ENCODE assay signal across 8 cellular contexts in the genomic region with DNA sequence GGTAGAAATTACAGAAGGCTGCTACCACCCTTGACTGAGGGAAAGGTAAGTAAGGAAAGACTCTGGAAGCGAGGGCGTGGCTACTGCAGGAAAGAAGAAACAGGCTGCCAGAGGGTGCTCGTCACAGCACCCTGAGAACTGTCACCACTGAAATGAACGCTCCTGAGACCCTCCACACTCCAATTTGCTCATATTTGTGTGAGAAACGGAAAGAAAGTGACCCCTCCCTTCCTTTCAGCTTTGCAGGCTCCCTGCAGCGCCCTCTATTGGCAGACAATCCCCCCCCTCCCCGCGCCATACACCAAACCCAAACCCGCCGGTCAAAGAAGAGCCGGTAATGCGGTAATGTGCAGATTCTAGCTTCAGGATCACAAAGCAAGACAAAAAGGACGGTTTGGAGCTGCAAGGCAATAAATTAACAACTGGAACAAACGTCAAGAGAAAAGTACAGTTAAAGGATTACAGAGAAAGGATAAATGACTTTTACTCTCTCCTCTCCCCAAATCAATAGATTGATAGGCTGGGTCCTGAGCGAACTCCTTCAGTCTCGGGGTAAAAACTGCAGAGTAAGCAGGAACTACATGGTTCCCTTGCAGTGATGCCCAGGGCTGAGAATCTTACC. TPM values are rescaled to one million over a fixed set of nuclear protein-coding genes. Genes with fewer than 3 reads are reported as not detected.
DNase-seq lines count a peak whose midpoint lies in the region; ATAC-seq and TF ChIP-seq lines count a peak whose summit lies in the region.

No MANE protein-coding gene starts in this region.

- peaks cover 35% of the 10 kb centered on the region for H3K27me3 Mint-ChIP-seq in activated CD4-positive, alpha-beta T cell treated with anti-CD3 and anti-CD28 coated beads, Interleukin-2, amount 10 ng/mL, durations not matched to agents 7 days and 5 days

- no peak overlapping the region for H3K27ac ChIP-seq in ACC112 (ENCODE audit: low read depth, low read length)
- no peak overlapping the region for H3K27ac ChIP-seq in neural cell (ENCODE audit: low read length)
- H3K27ac ChIP-seq in aorta (ENCODE audit: low read depth in 1 of 2, low read length in 2 of 2) = no peak overlapping the region

- TF ChIP-seq RAD21 in neural cell (conservative IDR thresholded peaks at IDR 0.05) = no peak

- H3K27me3 ChIP-seq in ACC112 (ENCODE audit: insufficient read depth, low read length) (no peaks in the 10 kb centered on the region), neural cell (ENCODE audit: insufficient read depth, low read depth, low read length) (no peaks in the 10 kb centered on the region), aorta (ENCODE audit: control insufficient read depth in 1 of 2, insufficient read depth in 2 of 2, low read length in 1 of 2) (no peaks in the 10 kb centered on the region)

- ATAC-seq in aorta (ENCODE audit: low FRiP score) = peak; percentile 63
- no peak for ATAC-seq in GM19467 (IDR thresholded peaks at IDR 0.05; ENCODE audit: unreplicated experiment)

- no peak overlapping the region for H3K27ac Mint-ChIP-seq in activated CD4-positive, alpha-beta T cell treated with anti-CD3 and anti-CD28 coated beads, Interleukin-2, amount 10 ng/mL, durations not matched to agents 7 days and 5 days

- H2AFZ ChIP-seq in ACC112 (ENCODE audit: low read length, unreplicated experiment) (peak overlapping the region; percentile 1), neural cell (ENCODE audit: low read depth, low read length) (no peak overlapping the region)

- H3K4me3 ChIP-seq in ACC112 (ENCODE audit: low read depth, low read length) (peak overlapping the region; percentile 42), fibroblast of the aortic adventitia (ENCODE audit: low read depth, low read length) (no peak overlapping the region), neural cell (ENCODE audit: low read length) (no peak overlapping the region), aorta (ENCODE audit: low read length in 2 of 2) (no peak overlapping the region)

- TF ChIP-seq EP300 in neural cell (conservative IDR thresholded peaks at IDR 0.05; ENCODE audit: poor library complexity, severe bottlenecking) = no peak

- CTCF ChIA-PET in activated CD4-positive, alpha-beta T cell treated with anti-CD3 and anti-CD28 coated beads, Interleukin-2, amount 10 ng/mL, durations not matched to agents 7 days and 5 days (lab: Charles Lee) = interaction anchor here (1.0 kb wide), 1 partner anchor 342 kb away, joined by 4 read pairs; no protein-coding TSS in a partner anchor

- intact Hi-C loops in aorta (cut with DNase I) = no loop called here

- H3K4me2 ChIP-seq in neural cell (ENCODE audit: low read length) = no peak overlapping the region

- H3K36me3 ChIP-seq in ACC112 (ENCODE audit: insufficient read depth, low read length) (no peaks in the 10 kb centered on the region), neural cell (ENCODE audit: insufficient read depth, low read length) (no peaks in the 10 kb centered on the region), aorta (ENCODE audit: control insufficient read depth in 1 of 2, insufficient read depth in 2 of 2, low read length in 1 of 2) (no peaks in the 10 kb centered on the region)

- 10 to 11% methylated on average over 16 of the region's 16 CpGs for WGBS in aorta, 2 donors

- no peak overlapping the region for H3K9ac ChIP-seq in neural cell (ENCODE audit: low read length)

- H3K9me3 Mint-ChIP-seq in activated CD4-positive, alpha-beta T cell treated with anti-CD3 and anti-CD28 coated beads, Interleukin-2, amount 10 ng/mL, durations not matched to agents 7 days and 5 days = no peaks in the 10 kb centered on the region

- H4K20me1 ChIP-seq in neural cell (ENCODE audit: insufficient read depth) = no peaks in the 10 kb centered on the region

- H3F3A ChIP-seq in neural cell (ENCODE audit: insufficient read depth, low read length, poor library complexity, severe bottlenecking) = no peaks in the 10 kb centered on the region

- H3K4me1 ChIP-seq in ACC112 (ENCODE audit: control insufficient read depth, insufficient read depth, low read length, unreplicated experiment) = peaks cover 6% of the 10 kb centered on the region
- no peaks in the 10 kb centered on the region for H3K4me1 ChIP-seq in aorta (ENCODE audit: control insufficient read depth in 1 of 2, insufficient read depth in 2 of 2, low read length in 2 of 2)

- H3K9me3 ChIP-seq in neural cell (ENCODE audit: low read length) (no peaks in the 10 kb centered on the region), aorta (ENCODE audit: control insufficient read depth, low read length) (no peaks in the 10 kb centered on the region)

- H3K4me1 Mint-ChIP-seq in activated CD4-positive, alpha-beta T cell treated with anti-CD3 and anti-CD28 coated beads, Interleukin-2, amount 10 ng/mL, durations not matched to agents 7 days and 5 days = peaks cover 16% of the 10 kb centered on the region

- POLR2A ChIA-PET in activated CD4-positive, alpha-beta T cell treated with anti-CD3 and anti-CD28 coated beads, Interleukin-2, amount 10 ng/mL, durations not matched to agents 7 days and 5 days (lab: Charles Lee) = no interaction called here

- no peaks in the 10 kb centered on the region for H3K9me2 ChIP-seq in neural cell (ENCODE audit: insufficient read depth, low read length)

- DNase-seq in GM20000 (ENCODE audit: low spot score) (peak; percentile 52), fibroblast of the aortic adventitia (ENCODE audit: low read depth) (peak; percentile 23), aorta (no peak), NCI-H2081 treated with DMSO at 0.1 percent for 48 hours (lab: John Stamatoyannopoulos, UW) (no peak)
- DNase-seq in activated CD4-positive, alpha-beta T cell treated with anti-CD3 and anti-CD28 coated beads, Interleukin-2, amount 10 ng/mL, durations not matched to agents 7 days and 5 days = peak; percentile 48

- peak; percentile 53 for TF ChIP-seq CTCF in GM20000 (IDR thresholded peaks at IDR 0.05; ENCODE audit: extremely low read depth, missing control alignments)
- peak; percentile 66 for TF ChIP-seq CTCF in fibroblast of the aortic adventitia (IDR thresholded peaks at IDR 0.05; ENCODE audit: insufficient read depth, low read length)
- peak; percentile 53 for TF ChIP-seq CTCF in neural cell (IDR thresholded peaks at IDR 0.05; ENCODE audit: poor library complexity, severe bottlenecking)

- no peaks in the 10 kb centered on the region for H3K79me2 ChIP-seq in ACC112 (ENCODE audit: control insufficient read depth, insufficient read depth, low read length, unreplicated experiment)
- no peaks in the 10 kb centered on the region for H3K79me2 ChIP-seq in neural cell (replicated peaks; ENCODE audit: insufficient read depth, low read length)

- H3K36me3 Mint-ChIP-seq in activated CD4-positive, alpha-beta T cell treated with anti-CD3 and anti-CD28 coated beads, Interleukin-2, amount 10 ng/mL, durations not matched to agents 7 days and 5 days (ENCODE audit: low read depth) = no peaks in the 10 kb centered on the region

- no peak overlapping the region for H3K4me3 Mint-ChIP-seq in activated CD4-positive, alpha-beta T cell treated with anti-CD3 and anti-CD28 coated beads, Interleukin-2, amount 10 ng/mL, durations not matched to agents 7 days and 5 days

TF ChIP-seq in neural cell, 6 proteins besides CTCF, POLR2A, EP300 and RAD21:
- TF ChIP-seq TAF1 (IDR thresholded peaks at IDR 0.05; ENCODE audit: low read depth) (no peak), SMC3 (conservative IDR thresholded peaks at IDR 0.05; ENCODE audit: poor library complexity) (no peak), MXI1 (conservative IDR thresholded peaks at IDR 0.05; ENCODE audit: poor library complexity, severe bottlenecking) (no peak), POLR2AphosphoS5 (IDR thresholded peaks at IDR 0.05) (no peak), EZH2 (IDR thresholded peaks at IDR 0.05; ENCODE audit: borderline replicate concordance, insufficient read depth, low read length, poor library complexity, severe bottlenecking) (no peak)
- TF ChIP-seq, protein P1, sequence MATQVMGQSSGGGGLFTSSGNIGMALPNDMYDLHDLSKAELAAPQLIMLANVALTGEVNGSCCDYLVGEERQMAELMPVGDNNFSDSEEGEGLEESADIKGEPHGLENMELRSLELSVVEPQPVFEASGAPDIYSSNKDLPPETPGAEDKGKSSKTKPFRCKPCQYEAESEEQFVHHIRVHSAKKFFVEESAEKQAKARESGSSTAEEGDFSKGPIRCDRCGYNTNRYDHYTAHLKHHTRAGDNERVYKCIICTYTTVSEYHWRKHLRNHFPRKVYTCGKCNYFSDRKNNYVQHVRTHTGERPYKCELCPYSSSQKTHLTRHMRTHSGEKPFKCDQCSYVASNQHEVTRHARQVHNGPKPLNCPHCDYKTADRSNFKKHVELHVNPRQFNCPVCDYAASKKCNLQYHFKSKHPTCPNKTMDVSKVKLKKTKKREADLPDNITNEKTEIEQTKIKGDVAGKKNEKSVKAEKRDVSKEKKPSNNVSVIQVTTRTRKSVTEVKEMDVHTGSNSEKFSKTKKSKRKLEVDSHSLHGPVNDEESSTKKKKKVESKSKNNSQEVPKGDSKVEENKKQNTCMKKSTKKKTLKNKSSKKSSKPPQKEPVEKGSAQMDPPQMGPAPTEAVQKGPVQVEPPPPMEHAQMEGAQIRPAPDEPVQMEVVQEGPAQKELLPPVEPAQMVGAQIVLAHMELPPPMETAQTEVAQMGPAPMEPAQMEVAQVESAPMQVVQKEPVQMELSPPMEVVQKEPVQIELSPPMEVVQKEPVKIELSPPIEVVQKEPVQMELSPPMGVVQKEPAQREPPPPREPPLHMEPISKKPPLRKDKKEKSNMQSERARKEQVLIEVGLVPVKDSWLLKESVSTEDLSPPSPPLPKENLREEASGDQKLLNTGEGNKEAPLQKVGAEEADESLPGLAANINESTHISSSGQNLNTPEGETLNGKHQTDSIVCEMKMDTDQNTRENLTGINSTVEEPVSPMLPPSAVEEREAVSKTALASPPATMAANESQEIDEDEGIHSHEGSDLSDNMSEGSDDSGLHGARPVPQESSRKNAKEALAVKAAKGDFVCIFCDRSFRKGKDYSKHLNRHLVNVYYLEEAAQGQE (IDR thresholded peaks at IDR 0.05; ENCODE audit: borderline replicate concordance) = no peak
TF ChIP-seq in neural cell: peak in this region for 0.

RNA-seq across cellular contexts. Expression of gene STEAP1B, which starts 47.7 kb away (rescaled TPM):
- total RNA-seq in activated CD4-positive, alpha-beta T cell treated with anti-CD3 and anti-CD28 coated beads, Interleukin-2, amount 10 ng/mL, durations not matched to agents 7 days and 5 days = under 1 TPM; 0.17 to 0.19 TPM
- total RNA-seq in fibroblast of the aortic adventitia (ENCODE audit: low replicate concordance) = 2.5 and 38.6 TPM in 2 replicates
- 0.51 TPM in 1 of 2 replicates, not detected in the other for polyA plus RNA-seq in neural cell
- polyA minus RNA-seq in neural cell = 0.58 TPM in 1 of 2 replicates, not detected in the other
- total RNA-seq in aorta = 1 to 10 TPM; 2.8 to 5.1 TPM
- under 1 TPM in 1 of 2 donors, not detected in 1; 0.36 TPM for polyA plus RNA-seq in aorta

Comparison
In these comparisons a context has a peak if more than half of its experiments do, and no peak if none do; other contexts are left out.
1. DNase-seq: peak in GM20000 (single experiment), activated CD4-positive, alpha-beta T cell treated with anti-CD3 and anti-CD28 coated beads, Interleukin-2, amount 10 ng/mL, durations not matched to agents 7 days and 5 days (single experiment) and fibroblast of the aortic adventitia (single experiment); none in aorta (0 of 2) and NCI-H2081 treated with DMSO at 0.1 percent for 48 hours (single experiment).
2. Peak in every context shown above with its lines, with median percentiles within 50 percentile points of each other: CTCF ChIP-seq.